Comparison of ENCODE assay signal across 18 cellular contexts in genomic region chr4:178577933-178578332, GRCh38.
DNase-seq lines count a peak whose midpoint lies in the region; ATAC-seq and TF ChIP-seq lines count a peak whose summit lies in the region.
"Had no signal": no experiment of that assay in that cellular context is flagged by ENCODE, and none has a peak within 500 bp of the region (broad histone marks: within the 10 kb centered on the region; RNA-seq: fewer than 3 reads in every experiment).

No MANE protein-coding gene starts in this region.

- H3K4me3 ChIP-seq in Panc1 (ENCODE audit: low read depth in 2 of 2, low read length in 2 of 2) (no peak overlapping the region), kidney epithelial cell (ENCODE audit: low read depth, low read length) (no peak overlapping the region), coronary artery (no peak overlapping the region)
- H3K4me3 ChIP-seq: thyroid gland had no signal

- DNase-seq in COR-L47 (lab: John Stamatoyannopoulos, UW) (peak; percentile 5), GM13977 (ENCODE audit: low spot score) (no peak), Panc1 (ENCODE audit: low read depth, low spot score) (no peak), kidney epithelial cell (ENCODE audit: low read depth) (no peak), coronary artery (ENCODE audit: low spot score) (no peak), dermis blood vessel endothelial cell (no peak)
- DNase-seq: activated naive CD8-positive, alpha-beta T cell treated with anti-CD3 and anti-CD28 coated beads, Interleukin-2, amount 50 U/mL, for 24 hours; activated T-cell treated with anti-CD3 and anti-CD28 coated beads for 4 hours; foreskin keratinocyte; GOT3; kidney glomerular epithelial cell; naive thymus-derived CD8-positive, alpha-beta T cell; NCI-H2171; SHP77 treated with DMSO at 0.1 percent for 48 hours; thyroid gland had no signal

- H3K4me1 ChIP-seq in Panc1 (ENCODE audit: control insufficient read depth, insufficient read depth, low read length) = no peaks in the 10 kb centered on the region
- H3K4me1 ChIP-seq: Caco-2, foreskin keratinocyte, thyroid gland had no signal

- H3K27ac ChIP-seq in Panc1 (ENCODE audit: low read length) (no peak overlapping the region), coronary artery (no peak overlapping the region)
- H3K27ac ChIP-seq: foreskin keratinocyte, thyroid gland had no signal

- TF ChIP-seq CTCF in GM13977 (IDR thresholded peaks at IDR 0.05; ENCODE audit: extremely low read depth, insufficient read depth, missing control alignments) (peak; percentile 42), Panc1 (IDR thresholded peaks at IDR 0.05) (peak; percentile 25; the same call in 1 of the 2 replicates), kidney epithelial cell (IDR thresholded peaks at IDR 0.05; ENCODE audit: insufficient read depth, low read length, poor library complexity, severe bottlenecking) (peak; percentile 43), coronary artery (IDR thresholded peaks at IDR 0.05) (no peak)

- POLR2A ChIA-PET in Panc1 (lab: Charles Lee) = no interaction called here

- no peaks in the 10 kb centered on the region for H3K27me3 ChIP-seq in Panc1 (ENCODE audit: control insufficient read depth, insufficient read depth, low read length)
- no peaks in the 10 kb centered on the region for H3K27me3 ChIP-seq in kidney epithelial cell (ENCODE audit: control insufficient read depth, insufficient read depth, low read length)
- H3K27me3 ChIP-seq: foreskin keratinocyte, thyroid gland had no signal

- H3K9me3 ChIP-seq in Panc1 (ENCODE audit: control insufficient read depth, insufficient read depth, low read depth, low read length) = no peaks in the 10 kb centered on the region
- H3K9me3 ChIP-seq: Caco-2, thyroid gland had no signal

- CTCF ChIA-PET in Panc1 (lab: Charles Lee) = no interaction called here

- intact Hi-C loops in Panc1 (cut with micrococcal nuclease; ENCODE audit: unreplicated experiment) = no loop called here

- BruUV-seq in Panc1 (replicated peaks; lab: Mats Ljungman, UMichigan) = no TSS peak

- ATAC-seq in Panc1 (no peak), GM21367 (IDR thresholded peaks at IDR 0.05; ENCODE audit: unreplicated experiment) (no peak), GM18498 (IDR thresholded peaks at IDR 0.05; ENCODE audit: unreplicated experiment) (no peak)
- ATAC-seq: activated naive CD8-positive, alpha-beta T cell treated with anti-CD3 and anti-CD28 coated beads, Interleukin-2, amount 50 U/mL, for 24 hours; foreskin keratinocyte; naive thymus-derived CD8-positive, alpha-beta T cell had no signal

- H3K36me3 ChIP-seq in Panc1 (ENCODE audit: control insufficient read depth, insufficient read depth, low read length) = no peaks in the 10 kb centered on the region
- no peaks in the 10 kb centered on the region for H3K36me3 ChIP-seq in kidney epithelial cell (ENCODE audit: control insufficient read depth, insufficient read depth, low read length)
- H3K36me3 ChIP-seq: thyroid gland had no signal

- in situ Hi-C loops in GM13977 (cut with MboI; ENCODE audit: low pct_unique_long_range_greater_than_20kb, low sequenced_read_pairs, unreplicated experiment) (no loop called here), Panc1 (cut with HindIII; ENCODE audit: low pct_unique_long_range_greater_than_20kb, low sequenced_read_pairs) (no loop called here)
